In genomic region chr21:31731802-31732537, GRCh38 we compare ENCODE assay signal across 8 cellular contexts. TPM values are rescaled to one million over a fixed set of nuclear protein-coding genes. Genes with fewer than 3 reads are reported as not detected.
DNase-seq lines count a peak whose midpoint lies in the region; ATAC-seq and TF ChIP-seq lines count a peak whose summit lies in the region.

Gene SCAF4, minus strand, starts transcription at chr21:31732118. Its CDS starts 426 bp downstream, at chr21:31731692.

- peak; percentile 81 for ATAC-seq in GM21717 (IDR thresholded peaks at IDR 0.05; ENCODE audit: unreplicated experiment)
- ATAC-seq in activated T-cell treated with anti-CD3 and anti-CD28 coated beads, Interleukin-2, amount 50 U/mL, for 72 hours (replicated peaks in 1 of 2), result peak; percentile 87 to 89

- no TSS peak for BruUV-seq in PC-9 (replicated peaks; lab: Mats Ljungman, UMichigan)

- peak; percentile 70 for TF ChIP-seq POLR2A in esophagus muscularis mucosa (IDR thresholded peaks at IDR 0.05; ENCODE audit: low read depth)

- peak within 1 kb of the TSS; percentile 93 for H3K4me2 ChIP-seq in PC-9

- H3K4me1 ChIP-seq in PC-9 (replicated peaks; ENCODE audit: insufficient read depth) (peaks cover 21% of the 10 kb centered on the region), esophagus muscularis mucosa (peaks cover 31 to 55% (median 50%) of the 10 kb centered on the region in 4 donors)

- no CpG with 5 or more reads among the region's 105 CpGs for WGBS in esophagus muscularis mucosa

- H3K27me3 Mint-ChIP-seq in activated T-cell treated with anti-CD3 and anti-CD28 coated beads, Interleukin-2, amount 50 U/mL, for 72 hours (ENCODE audit: low read depth), result no peaks in the 10 kb centered on the region

- peaks cover 3% of the 10 kb centered on the region; the same call in 1 of the 2 replicates for H3F3A ChIP-seq in PC-9 (ENCODE audit: insufficient read depth, low read depth)

- peak within 1 kb of the TSS; percentile 90 for H2AFZ ChIP-seq in PC-9

- POLR2A ChIA-PET in PC-9 (lab: Charles Lee; ENCODE audit: unreplicated experiment), result interaction anchor here (0.6 kb wide), 1 partner anchor 26 kb away, joined by 5 read pairs; no protein-coding TSS in a partner anchor

- H3K4me3 ChIP-seq in PC-9 (peak within 1 kb of the TSS; percentile 82), esophagus muscularis mucosa (peak within 1 kb of the TSS; percentile 70 to 99 (median 93))

- peaks cover 27% of the 10 kb centered on the region for H4K20me1 ChIP-seq in PC-9 (ENCODE audit: insufficient read depth)

- peak within 1 kb of the TSS in 1 of 2 donors; percentile 75 for H3K4me3 Mint-ChIP-seq in activated T-cell treated with anti-CD3 and anti-CD28 coated beads, Interleukin-2, amount 50 U/mL, for 72 hours

- H3K27me3 ChIP-seq in PC-9 (ENCODE audit: insufficient read depth, low read depth), result no peaks in the 10 kb centered on the region
- H3K27me3 ChIP-seq in esophagus muscularis mucosa, result no peaks in the 10 kb centered on the region

- H3K9me2 ChIP-seq in PC-9 (ENCODE audit: insufficient read depth), result no peaks in the 10 kb centered on the region

- DNase-seq in DMS79 (lab: John Stamatoyannopoulos, UW) (peak; percentile 77), PC-9 (peak; percentile 64 to 86), esophagus muscularis mucosa (ENCODE audit: extremely low spot score) (peak; percentile 95), myocyte (ENCODE audit: low read depth) (peak; percentile 94)
- DNase-seq in activated T-cell treated with anti-CD3 and anti-CD28 coated beads, Interleukin-2, amount 50 U/mL, for 72 hours, result peak; percentile 85 to 86
- peak; percentile 53 to 77 for DNase-seq in stimulated activated CD8-positive, alpha-beta memory T cell treated with anti-CD3 and anti-CD28 coated beads, Interleukin-7, amount 100 ng/mL, for 4 hours (ENCODE audit: low read depth in 2 of 2)

- TF ChIP-seq EP300 in Ishikawa (IDR thresholded peaks at IDR 0.05; ENCODE audit: borderline replicate concordance) (no peak; the same call in 1 of the 2 replicates), esophagus muscularis mucosa (IDR thresholded peaks at IDR 0.05) (no peak)

- CTCF ChIA-PET in PC-9 (lab: Charles Lee), result no interaction called here

- TF ChIP-seq CTCF in PC-9 (conservative IDR thresholded peaks at IDR 0.05) (no peak), esophagus muscularis mucosa (IDR thresholded peaks at IDR 0.05) (no peak)

- intact Hi-C loops in PC-9 (cut with micrococcal nuclease; ENCODE audit: unreplicated experiment), result loop anchor here (5.0 kb wide), 1 partner anchor 75 kb away; the partner anchor contains the start of gene SOD1
- intact Hi-C loops in esophagus muscularis mucosa (cut with DNase I), result loop anchor here (2.0 to 5.0 kb wide), 2 partner anchors 71 to 525 kb away; no protein-coding TSS in a partner anchor

- no peaks in the 10 kb centered on the region for H3K4me1 Mint-ChIP-seq in activated T-cell treated with anti-CD3 and anti-CD28 coated beads, Interleukin-2, amount 50 U/mL, for 72 hours (ENCODE audit: low read depth)

- H3K36me3 ChIP-seq in PC-9 (ENCODE audit: low read depth), result no peaks in the 10 kb centered on the region
- H3K36me3 ChIP-seq in esophagus muscularis mucosa, result no peaks in the 10 kb centered on the region

- H3K27ac ChIP-seq in PC-9, result peak within 1 kb of the TSS; percentile 53
- H3K27ac ChIP-seq in esophagus muscularis mucosa (replicated peaks in 1 of 4), result peak within 1 kb of the TSS; percentile 90 to 99 (median 97)

- H3K9me3 Mint-ChIP-seq in activated T-cell treated with anti-CD3 and anti-CD28 coated beads, Interleukin-2, amount 50 U/mL, for 72 hours, result no peaks in the 10 kb centered on the region

- no peak for TF ChIP-seq RAD21 in Ishikawa (IDR thresholded peaks at IDR 0.05; ENCODE audit: low read depth)

- peaks cover 0 to 3% of the 10 kb centered on the region in 2 donors for H3K36me3 Mint-ChIP-seq in activated T-cell treated with anti-CD3 and anti-CD28 coated beads, Interleukin-2, amount 50 U/mL, for 72 hours (ENCODE audit: insufficient read depth in 2 of 2)

- peak within 1 kb of the TSS; percentile 53 for H3K27ac Mint-ChIP-seq in activated T-cell treated with anti-CD3 and anti-CD28 coated beads, Interleukin-2, amount 50 U/mL, for 72 hours

- H3K79me2 ChIP-seq in PC-9 (ENCODE audit: low read depth), result peaks cover 47% of the 10 kb centered on the region

- H3K9me3 ChIP-seq in PC-9 (ENCODE audit: insufficient read depth, low read depth) (no peaks in the 10 kb centered on the region), esophagus muscularis mucosa (no peaks in the 10 kb centered on the region)

TF ChIP-seq in Ishikawa, 13 proteins besides CTCF, POLR2A, EP300 and RAD21:
- TF ChIP-seq CREB1 (IDR thresholded peaks at IDR 0.05; ENCODE audit: low read depth) (no peak), EGR1 (IDR thresholded peaks at IDR 0.05) (peak; percentile 56; the same call in 1 of the 2 replicates), YY1 (IDR thresholded peaks at IDR 0.05; ENCODE audit: low read depth) (peak; percentile 69; the same call in 1 of the 2 replicates), MAX (IDR thresholded peaks at IDR 0.05) (peak; percentile 85), FOXM1 (IDR thresholded peaks at IDR 0.05; ENCODE audit: borderline replicate concordance, low read depth) (no peak), USF1 (IDR thresholded peaks at IDR 0.05) (no peak), TAF1 (IDR thresholded peaks at IDR 0.05; ENCODE audit: low read depth) (peak; percentile 62), REST (IDR thresholded peaks at IDR 0.05; ENCODE audit: low read depth) (no peak), CEBPB (IDR thresholded peaks at IDR 0.05) (no peak), TEAD4 (IDR thresholded peaks at IDR 0.05) (peak; percentile 8; the same call in 1 of the 2 replicates), NFIC (IDR thresholded peaks at IDR 0.05) (no peak), ZBTB7A (IDR thresholded peaks at IDR 0.05; ENCODE audit: low read depth) (no peak), TCF12 (IDR thresholded peaks at IDR 0.05; ENCODE audit: low read depth) (peak; percentile 7; the same call in 1 of the 2 replicates)

RNA-seq across cellular contexts. Expression of gene SCAF4, which starts in this region (rescaled TPM):
- total RNA-seq in PC-9 (2021) (22.4 and 30.0 TPM in 2 replicates), esophagus muscularis mucosa (10 to 100 TPM; 12.1 to 18.8 (median 15.2) TPM), myocyte (6.1 and 6.2 TPM in 2 replicates)
- total RNA-seq in activated T-cell treated with anti-CD3 and anti-CD28 coated beads, Interleukin-2, amount 50 U/mL, for 72 hours, result 10 to 100 TPM; 44.7 to 46.0 TPM
- polyA plus RNA-seq in myocyte (2012), result 10.3 TPM

Comparison
In these comparisons a context has a peak if more than half of its experiments do, and no peak if none do; other contexts are left out.
1. Peak in every context shown above with its lines: DNase-seq, ATAC-seq, H3K4me3 ChIP-seq and H3K27ac ChIP-seq.